ENCODE assay signal across 7 cellular contexts in genomic region chr6:36572353-36573311, GRCh38. TPM values are rescaled to one million over a fixed set of nuclear protein-coding genes. Genes with fewer than 3 reads are reported as not detected.
DNase-seq lines count a peak whose midpoint lies in the region; ATAC-seq, FAIRE-seq and TF ChIP-seq lines count a peak whose summit lies in the region.
"Not testable (repeated sequence)": the region's sequence is repeated elsewhere in the genome, so short reads cannot be mapped to it uniquely, and the experiment has no call there.

No MANE protein-coding gene starts in this region.

- no CpG with 5 or more reads among the region's 12 CpGs for WGBS in IMR-90 (ENCODE audit: extremely low coverage in 2 of 2, insufficient read length in 1 of 2), 2 experiments
- WGBS in K562 (ENCODE audit: insufficient coverage, low coverage, missing lambda C conversion rate), result 67% methylated on average over 12 of the region's 12 CpGs

- H3K4ac ChIP-seq in IMR-90 (ENCODE audit: low read depth, low read length), result peak overlapping the region; percentile 73

- intact Hi-C loops in IMR-90 (cut with micrococcal nuclease); K562 (cut with micrococcal nuclease): not testable (repeated sequence)

- BruUV-seq in IMR-90 (replicated peaks; lab: Mats Ljungman, UMichigan); K562 (replicated peaks; lab: Mats Ljungman, UMichigan): not testable (repeated sequence)

- not testable (repeated sequence) for H3K9me3 ChIP-seq in IMR-90 (ENCODE audit: control insufficient read depth, insufficient read depth, low read length); SJSA1 (replicated peaks); K562 (replicated peaks; ENCODE audit: control insufficient read depth, insufficient read depth, low read depth, low read length)

- peak overlapping the region; percentile 63; the same call in 1 of the 2 replicates for H2BK120ac ChIP-seq in IMR-90 (ENCODE audit: low read depth, low read length)

- H4K20me1 ChIP-seq in IMR-90 (ENCODE audit: insufficient read depth, low read length); K562 (replicated peaks; ENCODE audit: control insufficient read depth, insufficient read depth, low read length): not testable (repeated sequence)

- H2BK20ac ChIP-seq in IMR-90 (ENCODE audit: low read depth, low read length), result peak overlapping the region; percentile 41

- peak overlapping the region in 1 of 2 experiments; percentile 60; a peak in 1 of 4 replicates for H4K8ac ChIP-seq in IMR-90 (ENCODE audit: low read depth in 2 of 2, low read length in 2 of 2)

- TF ChIP-seq POLR2A in IMR-90 (IDR thresholded peaks at IDR 0.05; ENCODE audit: low read depth, low read length); K562 (conservative IDR thresholded peaks at IDR 0.05): not testable (repeated sequence)

- not testable (repeated sequence) for H3K18ac ChIP-seq in IMR-90 (ENCODE audit: low read depth, low read length)

- peak overlapping the region; percentile 73 for H4K91ac ChIP-seq in IMR-90 (ENCODE audit: insufficient read depth, low read depth, low read length)

- not testable (repeated sequence) for H3K9ac ChIP-seq in IMR-90 (ENCODE audit: low read depth, low read length); K562 (ENCODE audit: insufficient read depth in 1 of 2, low read depth in 2 of 2, low read length in 2 of 2)

- H3K36me3 ChIP-seq in IMR-90 (ENCODE audit: control insufficient read depth, insufficient read depth, low read length); SJSA1; K562 (ENCODE audit: control insufficient read depth, insufficient read depth, low read length): not testable (repeated sequence)

- not testable (repeated sequence) for TF ChIP-seq RAD21 in IMR-90 (IDR thresholded peaks at IDR 0.05; ENCODE audit: low read length); K562 (CRISPR knock-in tag; conservative IDR thresholded peaks at IDR 0.05 in 1 of 2, IDR thresholded peaks at IDR 0.05 in 1 of 2)

- not testable (repeated sequence) for H3K79me1 ChIP-seq in IMR-90 (ENCODE audit: low read depth in 1 of 2, low read length in 2 of 2)

- POLR2A ChIA-PET in IMR-90 (lab: Charles Lee; ENCODE audit: unreplicated experiment), result not testable (repeated sequence)
- POLR2A ChIA-PET in K562 (lab: Yijun Ruan, JAX), result interaction anchor here (0.6 to 2.1 kb wide), 4 partner anchors 12 to 27 kb away, joined by 3 to 5 read pairs (median 4); no protein-coding TSS in a partner anchor

- H3K4me1 ChIP-seq in IMR-90 (ENCODE audit: control insufficient read depth, insufficient read depth, low read length); K562 (replicated peaks in 1 of 2; ENCODE audit: control insufficient read depth in 2 of 2, insufficient read depth in 2 of 2, low read length in 2 of 2): not testable (repeated sequence)
- H3K4me1 ChIP-seq in SJSA1 (replicated peaks), result peaks cover 36% of the 10 kb centered on the region

- H3K23ac ChIP-seq in IMR-90 (ENCODE audit: low read depth, low read length), result not testable (repeated sequence)

- H3K9me1 ChIP-seq in IMR-90 (ENCODE audit: insufficient read depth, low read length); K562 (ENCODE audit: control insufficient read depth, insufficient read depth, low read length): not testable (repeated sequence)

- 0 out of 3 replicates have a peak overlapping the region, but pooled peaks have one; percentile 44 for H2BK15ac ChIP-seq in IMR-90 (ENCODE audit: low read depth, low read length)

- H3K4me2 ChIP-seq in IMR-90 (ENCODE audit: low read depth, low read length); K562 (ENCODE audit: insufficient read depth, low read length): not testable (repeated sequence)

- FAIRE-seq in K562 (lab: Jason Lieb, UNC), result not testable (repeated sequence)

- H3K27me3 ChIP-seq in IMR-90 (ENCODE audit: control insufficient read depth, insufficient read depth, low read length); SJSA1 (replicated peaks); K562 (ENCODE audit: control insufficient read depth in 2 of 2, insufficient read depth in 2 of 2, low read length in 2 of 2): not testable (repeated sequence)

- in situ Hi-C loops in IMR-90 (cut with MboI; ENCODE audit: low sequenced_read_pairs); K562 (cut with MboI): not testable (repeated sequence)

- not testable (repeated sequence) for H4K5ac ChIP-seq in IMR-90 (ENCODE audit: low read depth, low read length)

- H3K56ac ChIP-seq in IMR-90 (ENCODE audit: extremely low read depth, insufficient read depth, low read length), result not testable (repeated sequence)

- peak overlapping the region; percentile 50 for H2BK5ac ChIP-seq in IMR-90 (ENCODE audit: low read depth, low read length, poor library complexity, severe bottlenecking)

- peak overlapping the region; percentile 28; the same call in 1 of the 2 replicates for H2AK5ac ChIP-seq in IMR-90 (ENCODE audit: low read depth, low read length)

- TF ChIP-seq EP300 in K562 (IDR thresholded peaks at IDR 0.05; ENCODE audit: low read length), result not testable (repeated sequence)

- peak; percentile 50 for ATAC-seq in IMR-90 (ENCODE audit: low read depth)
- not testable (repeated sequence) for ATAC-seq in K562

- not testable (repeated sequence) for H2AFZ ChIP-seq in IMR-90 (replicated peaks; ENCODE audit: low read length, poor library complexity); K562 (ENCODE audit: low read depth, low read length)

- not testable (repeated sequence) for H3K79me2 ChIP-seq in K562 (ENCODE audit: control insufficient read depth, insufficient read depth, low read length)

- CTCF ChIA-PET in IMR-90 (lab: Yijun Ruan, JAX); K562 (lab: Yijun Ruan, JAX; ENCODE audit: low intra/inter-chr PET ratio): not testable (repeated sequence)

- not testable (repeated sequence) for H3K4me3 ChIP-seq in IMR-90 (ENCODE audit: insufficient read depth, low read depth, low read length); SJSA1; K562

- TF ChIP-seq CTCF in IMR-90 (conservative IDR thresholded peaks at IDR 0.05; ENCODE audit: low read depth, low read length); K562 (IDR thresholded peaks at IDR 0.05 in 2 of 3, conservative IDR thresholded peaks at IDR 0.05 in 1 of 3; ENCODE audit: insufficient read depth in 2 of 3, low read depth in 1 of 3, low read length in 3 of 3): not testable (repeated sequence)

- DNase-seq in EH (ENCODE audit: low read depth) (peak; percentile 73), IMR-90 (peak; percentile 86), SJSA1 (ENCODE audit: low read depth in 1 of 2, low spot score in 2 of 2) (peak; percentile 85 to 92), epithelial cell of prostate (ENCODE audit: low read depth, low spot score) (peak; percentile 49), kidney tubule cell (ENCODE audit: low spot score) (peak; percentile 66), renal cortical epithelial cell (ENCODE audit: low read depth) (peak; percentile 88)
- DNase-seq in K562 (ENCODE audit: extremely low read depth in 1 of 4, low spot score in 3 of 4), result not testable (repeated sequence)

- H3K14ac ChIP-seq in IMR-90 (replicated peaks; ENCODE audit: low read depth, low read length), result not testable (repeated sequence)

- not testable (repeated sequence) for H2AK9ac ChIP-seq in IMR-90 (replicated peaks; ENCODE audit: low read depth, low read length, poor library complexity)

- H3K27ac ChIP-seq in IMR-90 (ENCODE audit: insufficient read depth, low read length); K562 (ENCODE audit: extremely low read depth, low read depth, low read length): not testable (repeated sequence)
- peak overlapping the region; percentile 85 for H3K27ac ChIP-seq in SJSA1
- peak overlapping the region; percentile 20 for H3K27ac ChIP-seq in epithelial cell of prostate

- dilution Hi-C loops in IMR-90 (cut with HindIII; ENCODE audit: low sequenced_read_pairs, unreplicated experiment), result not testable (repeated sequence)

RNA-seq across cellular contexts. Expression of gene SRSF3, which starts 21.5 kb away (rescaled TPM):
- total RNA-seq in IMR-90 (2012; rRNA removed) (237 and 256 TPM in 2 replicates), K562 (2014; rRNA removed) (251 and 341 TPM in 2 replicates), K562 (2014; rRNA removed; fragmentation: Illumina TruSeq; extraction: Trizol) (537 and 645 TPM in 2 replicates), K562 (2015; rRNA removed; fragmentation: Illumina TruSeq; extraction: Trizol) (344 and 365 TPM in 2 replicates), K562 (2021) (477 and 495 TPM in 2 replicates), renal cortical epithelial cell (182 and 305 TPM in 2 replicates)
- polyA plus RNA-seq in IMR-90 (2012; rRNA removed) (297 and 394 TPM in 2 replicates), K562 (2011; rRNA removed) (333 and 518 TPM in 2 replicates), K562 (2014; fragmentation: Illumina TruSeq; extraction: Trizol) (337 and 448 TPM in 2 replicates), K562 (2014; fragmentation: Nextera tagmentation; extraction: Ambion mirVana) (1,000 to 10,000 TPM in 1 of 2 experiments, 100 to 1,000 TPM in 1; 955 to 1,200 TPM), K562 (2014; rRNA removed) (534 and 652 TPM in 2 replicates)
- 52.5 and 172 TPM in 2 replicates for polyA plus RNA-seq in IMR-90 (2012; cell fraction: cytosol; rRNA removed)
- 113 and 275 TPM in 2 replicates for polyA plus RNA-seq in IMR-90 (2012; cell fraction: nucleus; rRNA removed; ENCODE audit: low replicate concordance)
- total RNA-seq in SJSA1 (2014; rRNA removed; shearing (Covaris generic)), result 351 and 398 TPM in 2 replicates
- total RNA-seq in K562 (2011; cell fraction: chromatin; rRNA removed; ENCODE audit: low replicate concordance), result 228 and 415 TPM in 2 replicates
- total RNA-seq in K562 (2011; cell fraction: nucleolus; rRNA removed), result 155 and 159 TPM in 2 replicates
- total RNA-seq in K562 (2011; cell fraction: nucleoplasm; rRNA removed), result 295 and 337 TPM in 2 replicates
- 407 and 505 TPM in 2 replicates for polyA plus RNA-seq in K562 (2011; cell fraction: cytosol; rRNA removed)
- 332 and 369 TPM in 2 replicates for polyA plus RNA-seq in K562 (2011; cell fraction: nucleus; rRNA removed)
- 333 and 367 TPM in 2 replicates for polyA plus RNA-seq in K562 (2012)
- 453 and 564 TPM in 2 replicates for polyA minus RNA-seq in K562 (2011; rRNA and poly(A)+ RNA removed)
- polyA minus RNA-seq in K562 (2011; cell fraction: cytosol; rRNA and poly(A)+ RNA removed), result 130 and 151 TPM in 2 replicates
- polyA minus RNA-seq in K562 (2011; cell fraction: nucleus; rRNA and poly(A)+ RNA removed), result 191 and 286 TPM in 2 replicates

RNA-seq across cellular contexts. Expression of gene STK38, which starts 25.4 kb away (rescaled TPM):
- total RNA-seq in IMR-90 (2012; rRNA removed) (9.7 and 10.6 TPM in 2 replicates), K562 (2014; rRNA removed) (10.6 and 11.3 TPM in 2 replicates), K562 (2014; rRNA removed; fragmentation: Illumina TruSeq; extraction: Trizol) (21.3 and 22.3 TPM in 2 replicates), K562 (2015; rRNA removed; fragmentation: Illumina TruSeq; extraction: Trizol) (24.9 and 25.0 TPM in 2 replicates), K562 (2021) (18.0 and 19.5 TPM in 2 replicates), renal cortical epithelial cell (13.5 and 72.3 TPM in 2 replicates)
- polyA plus RNA-seq in IMR-90 (2012; rRNA removed) (14.6 and 19.7 TPM in 2 replicates), K562 (2011; rRNA removed) (21.5 and 22.0 TPM in 2 replicates), K562 (2014; fragmentation: Illumina TruSeq; extraction: Trizol) (21.6 and 28.7 TPM in 2 replicates), K562 (2014; fragmentation: Nextera tagmentation; extraction: Ambion mirVana) (1 to 10 TPM; 5.7 to 8.8 TPM), K562 (2014; rRNA removed) (17.3 and 20.8 TPM in 2 replicates)
- polyA plus RNA-seq in IMR-90 (2012; cell fraction: cytosol; rRNA removed), result 4.8 and 5.6 TPM in 2 replicates
- 7.4 and 39.5 TPM in 2 replicates for polyA plus RNA-seq in IMR-90 (2012; cell fraction: nucleus; rRNA removed; ENCODE audit: low replicate concordance)
- total RNA-seq in SJSA1 (2014; rRNA removed; shearing (Covaris generic)), result 38.0 and 39.3 TPM in 2 replicates
- total RNA-seq in K562 (2011; cell fraction: chromatin; rRNA removed; ENCODE audit: low replicate concordance), result 17.7 and 43.3 TPM in 2 replicates
- 9.7 and 11.1 TPM in 2 replicates for total RNA-seq in K562 (2011; cell fraction: nucleolus; rRNA removed)
- 15.0 and 17.3 TPM in 2 replicates for total RNA-seq in K562 (2011; cell fraction: nucleoplasm; rRNA removed)
- polyA plus RNA-seq in K562 (2011; cell fraction: cytosol; rRNA removed), result 7.1 and 12.8 TPM in 2 replicates
- 31.7 and 38.9 TPM in 2 replicates for polyA plus RNA-seq in K562 (2011; cell fraction: nucleus; rRNA removed)
- 18.3 and 18.4 TPM in 2 replicates for polyA plus RNA-seq in K562 (2012)
- polyA minus RNA-seq in K562 (2011; rRNA and poly(A)+ RNA removed), result 14.8 and 16.4 TPM in 2 replicates
- polyA minus RNA-seq in K562 (2011; cell fraction: cytosol; rRNA and poly(A)+ RNA removed), result 5.0 and 6.4 TPM in 2 replicates
- polyA minus RNA-seq in K562 (2011; cell fraction: nucleus; rRNA and poly(A)+ RNA removed), result 7.7 and 14.3 TPM in 2 replicates
